ENCODE assay signal across 1 cellular context in genomic region chr5:122091942-122092600, GRCh38.
TF ChIP-seq lines count a peak whose summit lies in the region.

No MANE protein-coding gene starts in this region.

TF ChIP-seq in GM23338, 12 proteins besides CTCF, POLR2A, EP300 and RAD21 (continued from another document):
- TF ChIP-seq REST (IDR thresholded peaks at IDR 0.05; ENCODE audit: unreplicated experiment) (no peak), ETS1 (IDR thresholded peaks at IDR 0.05) (no peak), EZH2phosphoT487 (IDR thresholded peaks at IDR 0.05; ENCODE audit: unreplicated experiment) (no peak), ZNF331 (CRISPR knock-in tag; IDR thresholded peaks at IDR 0.05; ENCODE audit: low read depth) (no peak), CREB1 (CRISPR knock-in tag; IDR thresholded peaks at IDR 0.05; ENCODE audit: low read depth) (no peak), ZNF114 (CRISPR knock-in tag; IDR thresholded peaks at IDR 0.05) (no peak), JUNB (IDR thresholded peaks at IDR 0.05; ENCODE audit: unreplicated experiment) (no peak), ZNF462 (CRISPR knock-in tag; IDR thresholded peaks at IDR 0.05) (no peak), POLR2AphosphoS5 (IDR thresholded peaks at IDR 0.05; ENCODE audit: low read depth) (no peak), STAT1 (IDR thresholded peaks at IDR 0.05; ENCODE audit: unreplicated experiment) (no peak)
